In the genomic region with DNA sequence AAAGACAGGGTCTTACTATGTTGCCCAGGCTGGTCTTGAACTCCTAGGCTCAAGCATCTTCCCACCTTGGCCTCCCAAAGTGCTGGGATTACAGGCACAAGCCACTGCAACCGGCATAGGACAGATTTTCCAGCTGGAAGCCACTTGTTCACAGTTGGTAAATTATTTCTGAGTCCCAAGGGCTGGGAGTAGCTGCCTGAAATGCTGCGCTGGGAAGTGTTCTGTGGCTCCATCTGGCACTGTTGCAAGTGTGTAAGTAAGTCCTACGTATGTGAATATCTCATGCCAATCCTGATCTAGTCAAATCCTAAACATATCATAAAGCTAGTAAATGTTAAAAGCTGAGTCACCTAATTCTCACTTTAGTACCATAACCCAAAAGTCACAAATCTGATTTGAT, we compare ENCODE assay signal across 19 cellular contexts. TPM values are rescaled to one million over a fixed set of nuclear protein-coding genes. Genes with fewer than 3 reads are reported as not detected.
A peak's percentile ranks its signal among the peaks of the same experiment; 100 is the strongest.
DNase-seq lines count a peak whose midpoint lies in the region; ATAC-seq and TF ChIP-seq lines count a peak whose summit lies in the region.
"Had no signal": no experiment of that assay in that cellular context is flagged by ENCODE, and none has a peak within 500 bp of the region (broad histone marks: within the 10 kb centered on the region; RNA-seq: fewer than 3 reads in every experiment).

No MANE protein-coding gene starts in this region.

- BruUV-seq in Caco-2 (replicated peaks; lab: Mats Ljungman, UMichigan), result TSS peak; percentile 16

- no peaks in the 10 kb centered on the region for H3K27me3 Mint-ChIP-seq in Caco-2 (ENCODE audit: insufficient read depth, unreplicated experiment)
- no peaks in the 10 kb centered on the region for H3K27me3 Mint-ChIP-seq in memory B cell
- no peaks in the 10 kb centered on the region for H3K27me3 Mint-ChIP-seq in naive thymus-derived CD8-positive, alpha-beta T cell

- H3K36me3 ChIP-seq in Caco-2 (ENCODE audit: control insufficient read depth, insufficient read depth, low read length), result peaks cover 4% of the 10 kb centered on the region; the same call in 1 of the 2 replicates

- no peak for ATAC-seq in memory B cell (ENCODE audit: low read depth)
- no peak for ATAC-seq in naive thymus-derived CD8-positive, alpha-beta T cell
- ATAC-seq: CD8-positive, alpha-beta T cell; right lobe of liver had no signal

- intact Hi-C loops in Caco-2 (cut with micrococcal nuclease; ENCODE audit: unreplicated experiment), result no loop called here

- peak overlapping the region; percentile 29 for H3K27ac Mint-ChIP-seq in Caco-2 (ENCODE audit: unreplicated experiment)
- H3K27ac Mint-ChIP-seq in memory B cell, result peak overlapping the region; percentile 11
- peak overlapping the region in 4 of 10 donors; percentile 6 to 61 (median 24) for H3K27ac Mint-ChIP-seq in naive thymus-derived CD8-positive, alpha-beta T cell
- H3K27ac Mint-ChIP-seq: CD8-positive, alpha-beta T cell had no signal

- H3K4me3 Mint-ChIP-seq in Caco-2 (ENCODE audit: unreplicated experiment), result no peak overlapping the region
- H3K4me3 Mint-ChIP-seq in memory B cell, result no peak overlapping the region
- no peak overlapping the region for H3K4me3 Mint-ChIP-seq in naive thymus-derived CD8-positive, alpha-beta T cell
- H3K4me3 Mint-ChIP-seq: CD8-positive, alpha-beta T cell had no signal

- H3K27ac ChIP-seq in 22Rv1 (0 out of 2 replicates have a peak overlapping the region, but pooled peaks have one; percentile 4), RWPE1 (peak overlapping the region; percentile 10; the same call in 1 of the 2 replicates)
- H3K27ac ChIP-seq: parathyroid adenoma, right lobe of liver, thoracic aorta had no signal

- H3K9me3 Mint-ChIP-seq in Caco-2 (ENCODE audit: unreplicated experiment), result no peaks in the 10 kb centered on the region
- H3K9me3 Mint-ChIP-seq in memory B cell, result no peaks in the 10 kb centered on the region
- no peaks in the 10 kb centered on the region for H3K9me3 Mint-ChIP-seq in naive thymus-derived CD8-positive, alpha-beta T cell
- H3K9me3 Mint-ChIP-seq: CD8-positive, alpha-beta T cell had no signal

- H3K27me3 ChIP-seq in Caco-2 (replicated peaks; ENCODE audit: control insufficient read depth, insufficient read depth, low read length), result no peaks in the 10 kb centered on the region
- H3K27me3 ChIP-seq: right lobe of liver had no signal

- peaks cover 8% of the 10 kb centered on the region for H3K4me1 ChIP-seq in Caco-2
- H3K4me1 ChIP-seq: HAP-1, parathyroid adenoma had no signal

- CTCF ChIA-PET in Caco-2 (lab: Charles Lee) (interaction anchor here (1.1 kb wide), 2 partner anchors 13 to 20 kb away, joined by 3 read pairs; no protein-coding TSS in a partner anchor), RWPE1 (lab: Yijun Ruan, JAX) (interaction anchor here (0.9 kb wide), 1 partner anchor 28 kb away, joined by 3 read pairs; no protein-coding TSS in a partner anchor)

- H3K36me3 Mint-ChIP-seq in Caco-2 (ENCODE audit: insufficient read depth, unreplicated experiment) (peaks cover 100% of the 10 kb centered on the region), memory B cell (peaks cover 28% of the 10 kb centered on the region)
- peaks cover 4 to 93% (median 20%) of the 10 kb centered on the region in 3 donors for H3K36me3 Mint-ChIP-seq in naive thymus-derived CD8-positive, alpha-beta T cell

- no peak overlapping the region for H3K4me3 ChIP-seq in Caco-2 (ENCODE audit: low read depth, low read length)
- H3K4me3 ChIP-seq: HAP-1, lung, right lobe of liver, thoracic aorta had no signal

- DNase-seq in Caco-2 (no peak), RWPE1 (ENCODE audit: low spot score) (no peak), memory B cell (ENCODE audit: low spot score in 2 of 2) (no peak), activated gamma-delta T cell treated with Interleukin-2 at 50 U/mL for 16 hours (no peak), COLO829 (ENCODE audit: low spot score) (no peak), NAMALWA (ENCODE audit: low spot score) (no peak)
- no peak for DNase-seq in naive thymus-derived CD8-positive, alpha-beta T cell
- DNase-seq: activated CD8-positive, alpha-beta memory T cell treated with anti-CD3 and anti-CD28 coated beads, Interleukin-2, amount 50 U/mL, for 4 hours; CD8-positive, alpha-beta T cell; foreskin melanocyte; NCI-H1105; NCI-H2107; NCI-H524 treated with DMSO at 0.1 percent for 48 hours had no signal

- no peak for TF ChIP-seq CTCF in 22Rv1 (IDR thresholded peaks at IDR 0.05)
- TF ChIP-seq CTCF in Caco-2 (IDR thresholded peaks at IDR 0.05; ENCODE audit: insufficient read depth in 1 of 2, low read depth in 1 of 2, low read length in 1 of 2, severe bottlenecking in 1 of 2, unreplicated experiment in 1 of 2), result no peak
- TF ChIP-seq CTCF in RWPE1 (conservative IDR thresholded peaks at IDR 0.05; ENCODE audit: low read depth), result no peak

- POLR2A ChIA-PET in Caco-2 (lab: Charles Lee), result no interaction called here
- POLR2A ChIA-PET in RWPE1 (lab: Yijun Ruan, JAX; ENCODE audit: low non-redundant PET), result no interaction called here
- POLR2A ChIA-PET in naive thymus-derived CD8-positive, alpha-beta T cell (lab: Charles Lee), result interaction anchor here (0.8 kb wide), 1 partner anchor 17 kb away, joined by 3 read pairs; no protein-coding TSS in a partner anchor

- H3K9me3 ChIP-seq in Caco-2, result no peaks in the 10 kb centered on the region
- H3K9me3 ChIP-seq: HAP-1, right lobe of liver, thoracic aorta had no signal

- H3K4me1 Mint-ChIP-seq in Caco-2 (ENCODE audit: low read depth, unreplicated experiment), result peaks cover 15% of the 10 kb centered on the region
- peaks cover 9% of the 10 kb centered on the region for H3K4me1 Mint-ChIP-seq in memory B cell
- H3K4me1 Mint-ChIP-seq in naive thymus-derived CD8-positive, alpha-beta T cell, result peaks cover 10 to 38% (median 16%) of the 10 kb centered on the region in 4 donors

RNA-seq across cellular contexts. Expression of a gene that starts 48.1 kb away (rescaled TPM):
- total RNA-seq in Caco-2 (2022), result 915 and 956 TPM in 2 replicates
- 100 to 1,000 TPM; 114 to 122 TPM for total RNA-seq in naive thymus-derived CD8-positive, alpha-beta T cell
- polyA plus RNA-seq in naive thymus-derived CD8-positive, alpha-beta T cell, result 10 to 100 TPM; 28.3 to 34.2 (median 34.0) TPM
